10 cellular contexts compared by ENCODE assay signal in genomic region chr11:63944987-63945386, GRCh38. TPM values are rescaled to one million over a fixed set of nuclear protein-coding genes. Genes with fewer than 3 reads are reported as not detected.
A peak's percentile ranks its signal among the peaks of the same experiment; 100 is the strongest.
DNase-seq lines count a peak whose midpoint lies in the region; ATAC-seq and TF ChIP-seq lines count a peak whose summit lies in the region.
"Had no signal": no experiment of that assay in that cellular context is flagged by ENCODE, and none has a peak within 500 bp of the region (broad histone marks: within the 10 kb centered on the region; RNA-seq: fewer than 3 reads in every experiment).

No MANE protein-coding gene starts in this region.

- no peak overlapping the region for H3K4me2 ChIP-seq in mesenchymal stem cell (ENCODE audit: low read length, poor library complexity, severe bottlenecking)

- DNase-seq in LHCN-M2 (ENCODE audit: low read depth): peak; percentile 39
- DNase-seq in endodermal cell: no peak
- DNase-seq in mesenchymal stem cell: peak; percentile 28
- DNase-seq in testis: peak; percentile 78
- no peak for DNase-seq in NCI-H1092 treated with DMSO at 0.1 percent for 48 hours (lab: John Stamatoyannopoulos, UW)
- no peak for DNase-seq in activated naive CD4-positive, alpha-beta T cell (lab: John Stamatoyannopoulos, UW)

- H3K18ac ChIP-seq in mesenchymal stem cell (ENCODE audit: low read depth in 1 of 2, low read length in 2 of 2): peak overlapping the region in 1 of 2 experiments; percentile 67

- no peak overlapping the region for H2AFZ ChIP-seq in mesenchymal stem cell (ENCODE audit: low read depth, low read length)

- no peak overlapping the region for H4K91ac ChIP-seq in mesenchymal stem cell (ENCODE audit: low read length)

- TF ChIP-seq CTCF in endodermal cell (conservative IDR thresholded peaks at IDR 0.05) (no peak), testis (IDR thresholded peaks at IDR 0.05) (no peak)

- H3K4me1 Mint-ChIP-seq in endodermal cell: peaks cover 32% of the 10 kb centered on the region

- WGBS in endodermal cell (ENCODE audit: insufficient coverage in 1 of 2, insufficient read length in 1 of 2), 2 experiments: 90 to 92% methylated on average over 8 of the region's 8 CpGs
- 54% methylated on average over 8 of the region's 8 CpGs for WGBS in mesenchymal stem cell
- 40 to 73% methylated on average over 4 to 8 of the region's 8 CpGs for WGBS in testis, 2 donors

- no peak overlapping the region for H2BK15ac ChIP-seq in mesenchymal stem cell (ENCODE audit: low read depth, poor library complexity, severe bottlenecking)

- H2BK5ac ChIP-seq in mesenchymal stem cell (ENCODE audit: low read depth, low read length, poor library complexity, severe bottlenecking): no peak overlapping the region

- no peak overlapping the region for H2BK120ac ChIP-seq in mesenchymal stem cell (ENCODE audit: low read depth, low read length)

- no peak overlapping the region for H3K4me3 Mint-ChIP-seq in endodermal cell
- H3K4me3 Mint-ChIP-seq: T-helper 1 cell treated with Interleukin-12 subunit alpha and Interleukin-12 subunit beta and Interleukin-4 antibody, amounts not matched to agents 30 μg/mL and 1 μg/mL, for 36 hours had no signal

- intact Hi-C loops in testis (cut with DNase I; ENCODE audit: low total_unique reads): loop anchor here (5.0 to 10.0 kb wide), 2 partner anchors 108 to 180 kb away; partner anchors contain the start of genes MARK2 and ZFTA

- H3K36me3 Mint-ChIP-seq in endodermal cell (ENCODE audit: low read depth): peaks cover 38% of the 10 kb centered on the region

- peak overlapping the region in 1 of 2 experiments; percentile 75 for H2BK12ac ChIP-seq in mesenchymal stem cell (ENCODE audit: low read length in 2 of 2)

- no peak for TF ChIP-seq POLR2A in testis (IDR thresholded peaks at IDR 0.05)

- no peaks in the 10 kb centered on the region for H3K27me3 Mint-ChIP-seq in endodermal cell (ENCODE audit: insufficient read depth)
- H3K27me3 Mint-ChIP-seq: progenitor cell of endocrine pancreas had no signal

- H3K4me1 ChIP-seq in endodermal cell (ENCODE audit: control insufficient read depth, insufficient read depth, low read length): peaks cover 7% of the 10 kb centered on the region
- H3K4me1 ChIP-seq in mesenchymal stem cell (ENCODE audit: control insufficient read depth, insufficient read depth, low read depth, low read length): peaks cover 11% of the 10 kb centered on the region
- peaks cover 18% of the 10 kb centered on the region for H3K4me1 ChIP-seq in testis

- H3K36me3 ChIP-seq in endodermal cell (ENCODE audit: control insufficient read depth, insufficient read depth, low read length) (peaks cover 42% of the 10 kb centered on the region), mesenchymal stem cell (ENCODE audit: control insufficient read depth in 1 of 2, insufficient read depth in 2 of 2, low read depth in 1 of 2, low read length in 2 of 2) (peaks cover 15 to 40% of the 10 kb centered on the region in 2 experiments), testis (ENCODE audit: low read depth, missing control alignments) (no peaks in the 10 kb centered on the region)

- ATAC-seq in HG03095 (IDR thresholded peaks at IDR 0.05; ENCODE audit: unreplicated experiment) (no peak), GM21737 (IDR thresholded peaks at IDR 0.05; ENCODE audit: unreplicated experiment) (no peak)

- H3K27me3 ChIP-seq in endodermal cell (ENCODE audit: control insufficient read depth, insufficient read depth, low read length, poor library complexity, severe bottlenecking): no peaks in the 10 kb centered on the region
- H3K27me3 ChIP-seq in mesenchymal stem cell (ENCODE audit: control insufficient read depth in 1 of 2, insufficient read depth in 1 of 2, low read length in 2 of 2): no peaks in the 10 kb centered on the region
- no peaks in the 10 kb centered on the region for H3K27me3 ChIP-seq in testis

- H3K27ac ChIP-seq in endodermal cell (ENCODE audit: low read depth, low read length) (no peak overlapping the region), mesenchymal stem cell (ENCODE audit: low read length, poor library complexity, severe bottlenecking) (no peak overlapping the region), testis (peak overlapping the region; percentile 64 to 78)

- H3K9ac ChIP-seq in endodermal cell (ENCODE audit: extremely low read depth, low read length, poor library complexity, severe bottlenecking): no peak overlapping the region
- H3K9ac ChIP-seq in mesenchymal stem cell (ENCODE audit: low read length): peak overlapping the region; percentile 78

- peak overlapping the region; percentile 82 for H3K27ac Mint-ChIP-seq in endodermal cell
- H3K27ac Mint-ChIP-seq: progenitor cell of endocrine pancreas; T-helper 1 cell treated with Interleukin-12 subunit alpha and Interleukin-12 subunit beta and Interleukin-4 antibody, amounts not matched to agents 30 μg/mL and 1 μg/mL, for 36 hours had no signal

- H3K4me3 ChIP-seq in endodermal cell (ENCODE audit: low read length) (no peak overlapping the region), mesenchymal stem cell (ENCODE audit: insufficient read depth in 1 of 2, low read depth in 1 of 2, low read length in 2 of 2) (peak overlapping the region in 1 of 2 experiments; percentile 56), testis (no peak overlapping the region)

- H4K8ac ChIP-seq in mesenchymal stem cell (ENCODE audit: low read length): no peak overlapping the region

- H3K79me1 ChIP-seq in mesenchymal stem cell (replicated peaks; ENCODE audit: low read length, poor library complexity, severe bottlenecking): peaks cover 35% of the 10 kb centered on the region

- H3K4ac ChIP-seq in mesenchymal stem cell (ENCODE audit: low read depth in 1 of 2, low read length in 2 of 2): no peak overlapping the region

- no peaks in the 10 kb centered on the region for H3K9me3 Mint-ChIP-seq in endodermal cell
- H3K9me3 Mint-ChIP-seq: T-helper 1 cell treated with Interleukin-12 subunit alpha and Interleukin-12 subunit beta and Interleukin-4 antibody, amounts not matched to agents 30 μg/mL and 1 μg/mL, for 36 hours had no signal

- H2AK5ac ChIP-seq in mesenchymal stem cell (ENCODE audit: low read length, severe bottlenecking): no peak overlapping the region

- H3K9me3 ChIP-seq in endodermal cell (ENCODE audit: control insufficient read depth, low read length): no peaks in the 10 kb centered on the region
- H3K9me3 ChIP-seq in mesenchymal stem cell (ENCODE audit: control insufficient read depth, low read length): no peaks in the 10 kb centered on the region
- H3K9me3 ChIP-seq in testis: no peaks in the 10 kb centered on the region

- H3K14ac ChIP-seq in mesenchymal stem cell (ENCODE audit: low read length in 2 of 2): peak overlapping the region in 1 of 2 experiments; percentile 53

- H3K23ac ChIP-seq in mesenchymal stem cell (ENCODE audit: low read length in 2 of 2): peak overlapping the region in 1 of 2 experiments; percentile 23

RNA-seq across cellular contexts. Expression of gene NAA40, which starts 6.2 kb away (rescaled TPM):
- total RNA-seq in LHCN-M2 (2014; rRNA removed): 17.6 and 18.3 TPM in 2 replicates
- polyA plus RNA-seq in LHCN-M2 (2012): 10.4 TPM
- total RNA-seq in endodermal cell: 10 to 100 TPM; 47.2 to 53.5 TPM
- polyA plus RNA-seq in endodermal cell (2013, experiment 1 of 2): 34.7 TPM
- polyA plus RNA-seq in endodermal cell (2013, experiment 2 of 2): 34.0 TPM
- polyA plus RNA-seq in mesenchymal stem cell (2013, experiment 1 of 2): 12.1 TPM
- polyA plus RNA-seq in mesenchymal stem cell (2013, experiment 2 of 2): 11.4 TPM
- 10 to 100 TPM; 44.8 to 57.5 TPM for total RNA-seq in testis
- 49.7 TPM for polyA plus RNA-seq in testis (ENCODE audit: insufficient read depth, low read depth, low replicate concordance)

RNA-seq across cellular contexts. Expression of gene RCOR2, which starts 28.0 kb away (rescaled TPM):
- total RNA-seq in LHCN-M2 (2014; rRNA removed) (0.23 and 0.58 TPM in 2 replicates), endodermal cell (10 to 100 TPM; 45.0 to 51.4 TPM), testis (1 to 10 TPM; 3.9 to 6.3 TPM)
- polyA plus RNA-seq in LHCN-M2 (2012): 0.26 TPM
- polyA plus RNA-seq in endodermal cell (2013, experiment 1 of 2): 111 TPM
- polyA plus RNA-seq in endodermal cell (2013, experiment 2 of 2): 95.2 TPM
- polyA plus RNA-seq in mesenchymal stem cell (2013, experiment 1 of 2): 5.2 TPM
- polyA plus RNA-seq in mesenchymal stem cell (2013, experiment 2 of 2): 4.7 TPM
- 7.9 TPM for polyA plus RNA-seq in testis (ENCODE audit: insufficient read depth, low read depth, low replicate concordance)

RNA-seq across cellular contexts. Expression of gene COX8A, which starts 29.4 kb away (rescaled TPM):
- total RNA-seq in LHCN-M2 (2014; rRNA removed): 611 and 814 TPM in 2 replicates
- 957 TPM for polyA plus RNA-seq in LHCN-M2 (2012)
- 100 to 1,000 TPM; 258 to 298 TPM for total RNA-seq in endodermal cell
- polyA plus RNA-seq in endodermal cell (2013, experiment 1 of 2): 420 TPM
- 373 TPM for polyA plus RNA-seq in endodermal cell (2013, experiment 2 of 2)
- 504 TPM for polyA plus RNA-seq in mesenchymal stem cell (2013, experiment 1 of 2)
- 497 TPM for polyA plus RNA-seq in mesenchymal stem cell (2013, experiment 2 of 2)
- 100 to 1,000 TPM; 438 to 536 TPM for total RNA-seq in testis
- polyA plus RNA-seq in testis (ENCODE audit: insufficient read depth, low read depth, low replicate concordance): 212 TPM

RNA-seq across cellular contexts. Expression of gene OTUB1, which starts 41.3 kb away (rescaled TPM):
- 47.8 and 62.5 TPM in 2 replicates for total RNA-seq in LHCN-M2 (2014; rRNA removed)
- 93.3 TPM for polyA plus RNA-seq in LHCN-M2 (2012)
- 10 to 100 TPM; 87.7 to 95.1 TPM for total RNA-seq in endodermal cell
- 147 TPM for polyA plus RNA-seq in endodermal cell (2013, experiment 1 of 2)
- 134 TPM for polyA plus RNA-seq in endodermal cell (2013, experiment 2 of 2)
- polyA plus RNA-seq in mesenchymal stem cell (2013, experiment 1 of 2): 63.8 TPM
- 61.4 TPM for polyA plus RNA-seq in mesenchymal stem cell (2013, experiment 2 of 2)
- total RNA-seq in testis: 100 to 1,000 TPM; 121 to 145 TPM
- 115 TPM for polyA plus RNA-seq in testis (ENCODE audit: insufficient read depth, low read depth, low replicate concordance)

Comparison
In these comparisons a context has a peak if more than half of its experiments do, and no peak if none do; other contexts are left out.
1. DNase-seq: peak in LHCN-M2 (single experiment), mesenchymal stem cell (single experiment) and testis (single experiment); none in endodermal cell (single experiment), NCI-H1092 treated with DMSO at 0.1 percent for 48 hours (single experiment) and activated naive CD4-positive, alpha-beta T cell (0 of 4).
2. H3K27ac ChIP-seq: peak in testis (2 of 2); none in endodermal cell (single experiment) and mesenchymal stem cell (single experiment).
3. RNA of gene RCOR2, which starts 28.0 kb away (total RNA-seq): 45.0 to 51.4 TPM in endodermal cell; 3.9 to 6.3 TPM in testis and 0.23 to 0.58 TPM in LHCN-M2; every median in the first group is over 4 times any median in the second.